Comparison of ENCODE assay signal across 35 cellular contexts in the genomic region with DNA sequence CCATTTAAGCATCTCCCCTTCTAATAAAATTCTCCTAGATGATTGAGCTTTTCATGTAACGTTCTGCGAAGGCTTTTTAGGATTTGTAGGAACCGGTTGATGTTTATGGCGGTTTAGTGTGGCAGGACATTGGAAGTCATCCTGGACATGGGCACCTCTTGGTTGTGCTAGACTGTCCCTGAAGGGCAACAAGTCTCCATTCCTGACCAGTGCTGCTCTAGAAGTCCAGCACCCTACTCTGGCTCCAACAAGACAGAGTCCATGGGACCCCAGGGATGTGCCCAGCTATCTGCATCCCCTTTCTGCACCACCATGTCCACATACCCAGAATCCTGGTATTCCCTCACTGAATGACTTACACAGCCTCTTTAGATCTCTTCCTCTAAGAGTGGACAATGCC. TPM values are rescaled to one million over a fixed set of nuclear protein-coding genes. Genes with fewer than 3 reads are reported as not detected.
"Had no signal": no experiment of that assay in that cellular context is flagged by ENCODE, and none has a peak within 500 bp of the region (broad histone marks: within the 10 kb centered on the region; RNA-seq: fewer than 3 reads in every experiment).

No MANE protein-coding gene starts in this region.

- H3K9me3 ChIP-seq: MG63 had no signal

- H3K4me3 ChIP-seq: MG63 had no signal

- H3K36me3 ChIP-seq: MG63 had no signal

- H3K4me2 ChIP-seq: KMS-11 had no signal

- H3K9ac ChIP-seq: KMS-11 had no signal

- DNase-seq: Kasumi-1, KBM-7, KG1, MG63, MM.1S, MV-4-11, NCI-H1048, NCI-H1092, NCI-H1092 treated with DMSO at 0.1 percent for 48 hours, NCI-H1105, NCI-H1417, NCI-H1417 treated with DMSO at 0.1 percent for 48 hours, NCI-H1436, NCI-H1436 treated with DMSO at 0.1 percent for 48 hours, NCI-H146, NCI-H1694, NCI-H1694 treated with DMSO at 0.1 percent for 48 hours, NCI-H187, NCI-H187 treated with DMSO at 0.1 percent for 48 hours, NCI-H1930, NCI-H2029, NCI-H2029 treated with DMSO at 0.1 percent for 48 hours, NCI-H2081, NCI-H2081 treated with DMSO at 0.1 percent for 48 hours, NCI-H2107, NCI-H2171, NCI-H2171 treated with DMSO at 0.1 percent for 48 hours, NCI-H2227 treated with DMSO at 0.1 percent for 48 hours, NCI-H226, NCI-H345, NCI-H446, NCI-H446 treated with DMSO at 0.1 percent for 48 hours, NCI-H510A had no signal

- H3K27ac ChIP-seq: KMS-11 had no signal

RNA-seq across cellular contexts. Expression of gene KCNAB1, which starts 46.4 kb away (rescaled TPM):
- total RNA-seq: NCI-H460 had no signal
